ENCODE assay signal across 8 cellular contexts in genomic region chr19:3360494-3361383, GRCh38. TPM values are rescaled to one million over a fixed set of nuclear protein-coding genes. Genes with fewer than 3 reads are reported as not detected.
DNase-seq lines count a peak whose midpoint lies in the region; ATAC-seq and TF ChIP-seq lines count a peak whose summit lies in the region.

No MANE protein-coding gene starts in this region.

- peak overlapping the region; percentile 8 to 76 for H3K27ac Mint-ChIP-seq in natural killer cell

- DNase-seq in MG63 (peak; percentile 59), activated T-cell treated with anti-CD3 and anti-CD28 coated beads for 1 hour (ENCODE audit: low read depth) (peak; percentile 70), erythroblast (lab: John Stamatoyannopoulos, UW) (peak; percentile 66 to 74), natural killer cell (peak; percentile 69), NCI-H187 (lab: John Stamatoyannopoulos, UW) (no peak)
- DNase-seq in stimulated activated naive CD4-positive, alpha-beta T cell treated with Interleukin-2 at 50 U/mL for 16 hours (lab: John Stamatoyannopoulos, UW) = peak; percentile 75

- peaks cover 0 to 8% of the 10 kb centered on the region in 2 donors for H3K27me3 Mint-ChIP-seq in natural killer cell (ENCODE audit: low read depth in 2 of 2)

- intact Hi-C loops in natural killer cell (cut with micrococcal nuclease) = no loop called here

- no peaks in the 10 kb centered on the region for H3K9me3 Mint-ChIP-seq in natural killer cell

- TF ChIP-seq POLR2A in erythroblast (IDR thresholded peaks at IDR 0.05; ENCODE audit: low read length) = no peak

- H3K4me3 Mint-ChIP-seq in natural killer cell = peak overlapping the region; percentile 88

- H3K36me3 ChIP-seq in MG63 = no peaks in the 10 kb centered on the region

- no peaks in the 10 kb centered on the region for H3K27me3 ChIP-seq in MG63

- peak; percentile 23; the same call in 1 of the 3 replicates for TF ChIP-seq CTCF in GM12872 (IDR thresholded peaks at IDR 0.05; ENCODE audit: insufficient read depth, low read depth, low read length)
- TF ChIP-seq CTCF in natural killer cell (IDR thresholded peaks at IDR 0.05) = no peak

- no peaks in the 10 kb centered on the region for H3K9me3 ChIP-seq in MG63

- H3K36me3 Mint-ChIP-seq in natural killer cell = no peaks in the 10 kb centered on the region

- peak; percentile 41 to 63 (median 56) for ATAC-seq in natural killer cell
- ATAC-seq in GM21528 (IDR thresholded peaks at IDR 0.05; ENCODE audit: low FRiP score, unreplicated experiment) = no peak

- H3K4me3 ChIP-seq in MG63 = peak overlapping the region; percentile 65

- peaks cover 29 to 55% of the 10 kb centered on the region in 2 donors for H3K4me1 Mint-ChIP-seq in natural killer cell

RNA-seq across cellular contexts. Expression of gene NFIC, which starts 5.6 kb away (rescaled TPM):
- 1.7 and 14.1 TPM in 2 replicates for total RNA-seq in MG63 (2014; rRNA removed; shearing (Covaris generic); ENCODE audit: low replicate concordance)
- total RNA-seq in natural killer cell = 10 to 100 TPM; 18.5 to 22.2 (median 20.6) TPM

Comparison
In these comparisons a context has a peak if more than half of its experiments do, and no peak if none do; other contexts are left out.
1. DNase-seq: peak in MG63 (single experiment), activated T-cell treated with anti-CD3 and anti-CD28 coated beads for 1 hour (single experiment), erythroblast (2 of 2), natural killer cell (single experiment) and stimulated activated naive CD4-positive, alpha-beta T cell treated with Interleukin-2 at 50 U/mL for 16 hours (single experiment); none in NCI-H187 (0 of 2).